ENCODE assay signal across 10 cellular contexts in genomic region chr5:95808013-95808685, GRCh38. TPM values are rescaled to one million over a fixed set of nuclear protein-coding genes. Genes with fewer than 3 reads are reported as not detected.
DNase-seq lines count a peak whose midpoint lies in the region; ATAC-seq, FAIRE-seq and TF ChIP-seq lines count a peak whose summit lies in the region.
"Had no signal": no experiment of that assay in that cellular context is flagged by ENCODE, and none has a peak within 500 bp of the region (broad histone marks: within the 10 kb centered on the region; RNA-seq: fewer than 3 reads in every experiment).

No MANE protein-coding gene starts in this region.

- H3K27me3 Mint-ChIP-seq in CD8-positive, alpha-beta T cell (ENCODE audit: low read depth): no peaks in the 10 kb centered on the region
- peaks cover 3% of the 10 kb centered on the region; the same call in 1 of the 2 replicates for H3K27me3 Mint-ChIP-seq in HFFc6 (ENCODE audit: insufficient read depth)

- H3K27me3 ChIP-seq in CD8-positive, alpha-beta T cell (ENCODE audit: insufficient read depth, low read length): no peaks in the 10 kb centered on the region
- H3K27me3 ChIP-seq in GM12878 (replicated peaks in 1 of 2; ENCODE audit: control insufficient read depth in 2 of 2, insufficient read depth in 2 of 2, low read length in 1 of 2): no peaks in the 10 kb centered on the region
- H3K27me3 ChIP-seq in neutrophil: no peaks in the 10 kb centered on the region

- CTCF ChIA-PET in CD8-positive, alpha-beta T cell (lab: Charles Lee): interaction anchor here (0.7 to 12.5 kb wide), 17 partner anchors 8 to 164 kb away, joined by 3 to 154 read pairs (median 5); partner anchors contain the start of gene GLRX
- CTCF ChIA-PET in GM12878 (lab: Yijun Ruan, JAX): interaction anchor here (0.6 to 6.0 kb wide), 20 partner anchors 10 to 165 kb away, joined by 3 to 57 read pairs (median 6); partner anchors contain the start of genes GLRX, RFESD and RHOBTB3

- no peaks in the 10 kb centered on the region for H4K20me1 ChIP-seq in GM12878 (ENCODE audit: control insufficient read depth, insufficient read depth)

- H3K79me2 ChIP-seq in GM12878 (ENCODE audit: control insufficient read depth, insufficient read depth, low read length): no peaks in the 10 kb centered on the region

- peaks cover 55% of the 10 kb centered on the region for H3K4me1 ChIP-seq in CD8-positive, alpha-beta T cell (ENCODE audit: insufficient read depth, low read length)
- H3K4me1 ChIP-seq in GM12878 (ENCODE audit: control insufficient read depth, insufficient read depth, low read length): peaks cover 29% of the 10 kb centered on the region
- peaks cover 34 to 51% of the 10 kb centered on the region in 2 experiments for H3K4me1 ChIP-seq in neutrophil (ENCODE audit: control insufficient read depth in 1 of 2, insufficient read depth in 1 of 2, low read depth in 1 of 2, low read length in 1 of 2)

- 11% methylated on average over 7 of the region's 7 CpGs for WGBS in GM12878 (ENCODE audit: insufficient coverage, insufficient replicate concordance, low lambda C conversion rate, missing lambda C conversion rate)

- TF ChIP-seq POLR2A in GM12878 (IDR thresholded peaks at IDR 0.05; ENCODE audit: low read depth, low read length): no peak

- H3K27ac ChIP-seq in CD8-positive, alpha-beta T cell (ENCODE audit: low read depth, low read length): no peak overlapping the region
- H3K27ac ChIP-seq in GM12878 (ENCODE audit: control insufficient read depth, insufficient read depth) (peak overlapping the region; percentile 93), neutrophil (peak overlapping the region; percentile 98)

- intact Hi-C loops in CD8-positive, alpha-beta T cell (cut with DNase I, micrococcal nuclease): loop anchor here (1.0 to 10.0 kb wide), 5 partner anchors 14 to 857 kb away; partner anchors contain the start of genes CAST (in 1 of the 2) and GLRX (in 1 of the 2)
- intact Hi-C loops in GM12878 (cut with micrococcal nuclease; ENCODE audit: unreplicated experiment): loop anchor here (1.0 kb wide), 1 partner anchor 26 kb away; no protein-coding TSS in a partner anchor

- peak overlapping the region; percentile 70 for H3K4me3 Mint-ChIP-seq in CD8-positive, alpha-beta T cell
- peak overlapping the region; percentile 27; the same call in 1 of the 2 replicates for H3K4me3 Mint-ChIP-seq in HFFc6

- in situ Hi-C loops in GM12878 (cut with MboI) (no loop called here), GM13976 (cut with MboI; ENCODE audit: low sequenced_read_pairs, unreplicated experiment) (no loop called here)

- H3K4me2 ChIP-seq in GM12878 (ENCODE audit: control insufficient read depth, insufficient read depth): peak overlapping the region; percentile 88

- RAD21 ChIA-PET in GM12878 (lab: Charles Lee; ENCODE audit: unreplicated experiment): interaction anchor here (0.7 to 6.9 kb wide), 23 partner anchors 8 to 161 kb away, joined by 3 to 149 read pairs (median 8); partner anchors contain the start of genes GLRX, RFESD and RHOBTB3

- POLR2A ChIA-PET in CD8-positive, alpha-beta T cell (lab: Charles Lee): interaction anchor here (0.7 to 6.1 kb wide), 9 partner anchors 13 to 161 kb away, joined by 3 to 63 read pairs (median 4); partner anchors contain the start of genes GLRX and RFESD
- POLR2A ChIA-PET in GM12878 (lab: Charles Lee): interaction anchor here (0.6 to 5.1 kb wide), 14 partner anchors 13 to 166 kb away, joined by 3 to 153 read pairs (median 4); partner anchors contain the start of genes GLRX and RFESD

- TSS peak; percentile 61 for BruUV-seq in GM12878 (replicated peaks; lab: Mats Ljungman, UMichigan)

- H3K4me3 ChIP-seq in CD8-positive, alpha-beta T cell (ENCODE audit: low read depth, low read length): peak overlapping the region; percentile 9
- H3K4me3 ChIP-seq in GM12878 (peak overlapping the region; percentile 36; the same call in 1 of the 2 replicates), neutrophil (ENCODE audit: low read depth in 1 of 2, low read length in 1 of 2) (peak overlapping the region; percentile 4 to 22)

- peak; percentile 38 for FAIRE-seq in GM12878 (lab: Jason Lieb, UNC)
- FAIRE-seq: TTC549 had no signal

- peak overlapping the region; percentile 79 for H2AFZ ChIP-seq in GM12878 (ENCODE audit: control insufficient read depth, low read depth, low read length)

- no peaks in the 10 kb centered on the region for H3K9me3 Mint-ChIP-seq in CD8-positive, alpha-beta T cell
- H3K9me3 Mint-ChIP-seq in HFFc6: no peaks in the 10 kb centered on the region; the same call in 1 of the 2 replicates

- H3K4me1 Mint-ChIP-seq in CD8-positive, alpha-beta T cell (ENCODE audit: low read depth): peaks cover 54% of the 10 kb centered on the region
- peaks cover 60% of the 10 kb centered on the region for H3K4me1 Mint-ChIP-seq in HFFc6 (ENCODE audit: low read depth)

- H3K36me3 ChIP-seq in CD8-positive, alpha-beta T cell (ENCODE audit: insufficient read depth, low read length): peaks cover under 1% of the 10 kb centered on the region
- H3K36me3 ChIP-seq in GM12878 (ENCODE audit: control insufficient read depth in 2 of 2, insufficient read depth in 2 of 2, low read length in 1 of 2): peaks cover 0 to 1% of the 10 kb centered on the region in 2 experiments; a peak in 2 of 4 replicates
- H3K36me3 ChIP-seq in neutrophil: peaks cover 43% of the 10 kb centered on the region

- ATAC-seq in CD8-positive, alpha-beta T cell: peak; percentile 1
- peak; percentile 34 for ATAC-seq in GM12878

- SMC1A ChIA-PET in GM12878 (lab: Charles Lee; ENCODE audit: uncharacterized antibody, unreplicated experiment): interaction anchor here (0.8 to 10.4 kb wide), 26 partner anchors 11 to 1116 kb away, joined by 3 to 217 read pairs (median 6); partner anchors contain the start of genes GLRX and RHOBTB3

- H3K27ac Mint-ChIP-seq in CD8-positive, alpha-beta T cell: peak overlapping the region; percentile 80
- peak overlapping the region; percentile 57 for H3K27ac Mint-ChIP-seq in HFFc6

- DNase-seq in CD8-positive, alpha-beta T cell: no peak
- DNase-seq in HFFc6 (no peak), GM12878 (ENCODE audit: low read depth, low spot score) (no peak), nucleus accumbens (lab: John Stamatoyannopoulos, UW) (no peak), HPDE6-E6E7 (ENCODE audit: extremely low spot score) (no peak), GM13976 (ENCODE audit: low spot score) (no peak)
- no peak for DNase-seq in central memory CD4-positive, alpha-beta T cell
- DNase-seq: NCI-H2107 had no signal

- TF ChIP-seq EP300 in GM12878 (IDR thresholded peaks at IDR 0.05; ENCODE audit: borderline replicate concordance in 1 of 2, control insufficient read depth in 1 of 2, low read depth in 2 of 2, low read length in 2 of 2): no peak

- H3K36me3 Mint-ChIP-seq in CD8-positive, alpha-beta T cell: peaks cover 20% of the 10 kb centered on the region
- H3K36me3 Mint-ChIP-seq in HFFc6 (ENCODE audit: low read depth): peaks cover 25% of the 10 kb centered on the region

- H3K9ac ChIP-seq in GM12878 (ENCODE audit: control insufficient read depth, insufficient read depth, low read length): peak overlapping the region; percentile 73

- H3K9me3 ChIP-seq in CD8-positive, alpha-beta T cell (ENCODE audit: low read length): no peaks in the 10 kb centered on the region
- H3K9me3 ChIP-seq in GM12878 (replicated peaks; ENCODE audit: control insufficient read depth, insufficient read depth, low read length) (no peaks in the 10 kb centered on the region; the same call in 2 of the 3 replicates), neutrophil (no peaks in the 10 kb centered on the region)

- no peak for TF ChIP-seq RAD21 in GM12878 (IDR thresholded peaks at IDR 0.05; ENCODE audit: insufficient read depth, low read depth, low read length)

- no peak for TF ChIP-seq CTCF in CD8-positive, alpha-beta T cell (IDR thresholded peaks at IDR 0.05)
- TF ChIP-seq CTCF in HFFc6 (IDR thresholded peaks at IDR 0.05) (no peak), GM12878 (IDR thresholded peaks at IDR 0.05 in 2 of 3, conservative IDR thresholded peaks at IDR 0.05 in 1 of 3; ENCODE audit: control insufficient read depth in 2 of 3, extremely low read depth in 1 of 3, insufficient read depth in 1 of 3, low read depth in 3 of 3, low read length in 3 of 3) (no peak), neutrophil (IDR thresholded peaks at IDR 0.05) (no peak), GM13976 (IDR thresholded peaks at IDR 0.05; ENCODE audit: borderline replicate concordance, control extremely low read depth, extremely low read depth, insufficient read depth, missing control alignments) (no peak)

TF ChIP-seq in GM12878, 131 proteins besides CTCF, POLR2A, EP300 and RAD21 (continues in another document):
- TF ChIP-seq GATAD2B (conservative IDR thresholded peaks at IDR 0.05; ENCODE audit: low read depth) (0 out of 2 replicates have a peak, but pooled peaks have one; percentile 39), KAT2A (conservative IDR thresholded peaks at IDR 0.05; ENCODE audit: control insufficient read depth, low read depth, low read length) (no peak), DPF2 (IDR thresholded peaks at IDR 0.05) (0 out of 2 replicates have a peak, but pooled peaks have one; percentile 11), POLR2AphosphoS5 (IDR thresholded peaks at IDR 0.05; ENCODE audit: low read length) (peak; percentile 35; the same call in 1 of the 2 replicates), LARP7 (IDR thresholded peaks at IDR 0.05) (0 out of 2 replicates have a peak, but pooled peaks have one; percentile 28), IKZF1 (conservative IDR thresholded peaks at IDR 0.05) (peak; percentile 41; the same call in 1 of the 2 replicates), HCFC1 (IDR thresholded peaks at IDR 0.05; ENCODE audit: low read length) (no peak), NRF1 (conservative IDR thresholded peaks at IDR 0.05; ENCODE audit: low read depth, low read length) (no peak)

RNA-seq across cellular contexts. Expression of gene GLRX, which starts 14.4 kb away (rescaled TPM):
- 10 to 100 TPM; 17.9 to 19.5 TPM for total RNA-seq in CD8-positive, alpha-beta T cell
- total RNA-seq in HFFc6 (2021; fragmentation: NEBNext Ultra II Directional; extraction: Animal tissue kit (Norgen Biotek cat#: 25700)): 100 to 1,000 TPM; 139 to 183 (median 150) TPM
- 41.5 and 42.2 TPM in 2 replicates for total RNA-seq in GM12878 (2013; cell fraction: nucleolus; rRNA removed)
- 103 and 127 TPM in 2 replicates for total RNA-seq in GM12878 (2014; rRNA removed)
- total RNA-seq in GM12878 (2014; rRNA removed; fragmentation: Illumina TruSeq; extraction: Trizol): 63.0 and 66.7 TPM in 2 replicates
- total RNA-seq in GM12878 (2021): 80.0 and 80.2 TPM in 2 replicates
- 58.0 TPM for polyA plus RNA-seq in GM12878 (2011; ENCODE audit: low read depth)
- 188 and 194 TPM in 2 replicates for polyA plus RNA-seq in GM12878 (2011; rRNA removed)
- 89.8 and 172 TPM in 2 replicates for polyA plus RNA-seq in GM12878 (2011; cell fraction: cytosol; rRNA removed)
- polyA plus RNA-seq in GM12878 (2011; cell fraction: nucleus; rRNA removed): 74.7 and 110 TPM in 2 replicates
- 135 and 145 TPM in 2 replicates for polyA plus RNA-seq in GM12878 (2012)
- polyA plus RNA-seq in GM12878 (2014; fragmentation: Illumina TruSeq; extraction: Trizol): 130 and 179 TPM in 2 replicates
- polyA plus RNA-seq in GM12878 (2014; fragmentation: Nextera tagmentation; extraction: Ambion mirVana): 100 to 1,000 TPM; 311 to 366 TPM
- 195 and 236 TPM in 2 replicates for polyA plus RNA-seq in GM12878 (2014; rRNA removed)
- polyA plus RNA-seq in GM12878 (2016; fragmentation: Nextera tagmentation; extraction: Ambion mirVana): 100 to 1,000 TPM; 185 to 187 TPM
- polyA minus RNA-seq in GM12878 (2011; rRNA and poly(A)+ RNA removed): 69.4 and 81.1 TPM in 2 replicates
- polyA minus RNA-seq in GM12878 (2011; cell fraction: cytosol; rRNA and poly(A)+ RNA removed): 9.3 and 12.3 TPM in 2 replicates
- 41.7 and 62.0 TPM in 2 replicates for polyA minus RNA-seq in GM12878 (2011; cell fraction: nucleus; rRNA and poly(A)+ RNA removed)
